25 cellular contexts compared by ENCODE assay signal in genomic region chr1:41830711-41831110, GRCh38.
"Had no signal": no experiment of that assay in that cellular context is flagged by ENCODE, and none has a peak within 500 bp of the region (broad histone marks: within the 10 kb centered on the region; RNA-seq: fewer than 3 reads in every experiment).

No MANE protein-coding gene starts in this region.

- H3K4me2 ChIP-seq: hepatocyte, SK-N-SH had no signal

- DNase-seq: activated CD4-positive, alpha-beta T cell treated with anti-CD3 and anti-CD28 coated beads, Interleukin-2, amount 10 ng/mL, durations not matched to agents 7 days and 5 days; activated CD4-positive, CD25-positive, alpha-beta regulatory T cell treated with anti-CD3 and anti-CD28 coated beads, Interleukin-2, amount 50 U/mL, for 72 hours; activated CD8-positive, alpha-beta memory T cell treated with anti-CD3 and anti-CD28 coated beads, Interleukin-2, amount 10 ng/mL, durations not matched to agents 7 days and 5 days; activated CD8-positive, alpha-beta T cell treated with anti-CD3 and anti-CD28 coated beads for 36 hours; activated gamma-delta T cell treated with Interleukin-2 at 50 U/mL for 16 hours; esophagus squamous epithelium; foreskin fibroblast; immature natural killer cell; left ventricle myocardium superior; mammary epithelial cell; midbrain; right lobe of liver; SK-N-SH; stimulated activated CD4-positive, alpha-beta T cell treated with anti-CD3 and anti-CD28 coated beads, Interleukin-1b, Interleukin-23, amount 100 ng/mL, for 48 hours; testis; WERI-Rb-1 had no signal

- H3K4me1 Mint-ChIP-seq: activated CD4-positive, alpha-beta T cell treated with anti-CD3 and anti-CD28 coated beads, Interleukin-2, amount 10 ng/mL, durations not matched to agents 7 days and 5 days; activated CD8-positive, alpha-beta memory T cell treated with anti-CD3 and anti-CD28 coated beads, Interleukin-2, amount 10 ng/mL, durations not matched to agents 7 days and 5 days; activated naive CD4-positive, alpha-beta T cell treated with anti-CD3 and anti-CD28 coated beads, Interleukin-2, amount 50 U/mL, for 24 hours; stimulated activated memory B cell treated with anti-CD40 and anti-IgM and Interleukin-4, amounts not matched to agents 10 μg/mL and 1 μg/mL and 100 μg/mL, for 72 hours had no signal

- H3K27me3 Mint-ChIP-seq: activated CD8-positive, alpha-beta memory T cell treated with anti-CD3 and anti-CD28 coated beads, Interleukin-2, amount 10 ng/mL, durations not matched to agents 7 days and 5 days; activated CD8-positive, alpha-beta T cell treated with anti-CD3 and anti-CD28 coated beads for 36 hours; activated naive CD4-positive, alpha-beta T cell treated with anti-CD3 and anti-CD28 coated beads, Interleukin-2, amount 50 U/mL, for 24 hours; stimulated activated memory B cell treated with anti-CD40 and anti-IgM and Interleukin-4, amounts not matched to agents 10 μg/mL and 1 μg/mL and 100 μg/mL, for 72 hours had no signal

- H3K79me2 ChIP-seq: hepatocyte had no signal

- H2AFZ ChIP-seq: hepatocyte had no signal

- H3K4me1 ChIP-seq: right lobe of liver had no signal

- H3K36me3 Mint-ChIP-seq: activated CD8-positive, alpha-beta memory T cell treated with anti-CD3 and anti-CD28 coated beads, Interleukin-2, amount 10 ng/mL, durations not matched to agents 7 days and 5 days; activated naive CD4-positive, alpha-beta T cell treated with anti-CD3 and anti-CD28 coated beads, Interleukin-2, amount 50 U/mL, for 24 hours; immature natural killer cell; stimulated activated memory B cell treated with anti-CD40 and anti-IgM and Interleukin-4, amounts not matched to agents 10 μg/mL and 1 μg/mL and 100 μg/mL, for 72 hours; type B pancreatic cell had no signal

- H3K4me3 ChIP-seq: ascending aorta, coronary artery, esophagus squamous epithelium, hepatocyte, right lobe of liver, skin epidermis, testis had no signal

- H3K9me3 ChIP-seq: ascending aorta, esophagus squamous epithelium, neutrophil, right lobe of liver, SK-N-SH, testis had no signal

- H3K36me3 ChIP-seq: ascending aorta, esophagus squamous epithelium, neutrophil, right lobe of liver, WERI-Rb-1 had no signal

- H3K27me3 ChIP-seq: ascending aorta, esophagus squamous epithelium, neutrophil, right lobe of liver, testis had no signal

- H3K27ac Mint-ChIP-seq: activated CD4-positive, alpha-beta T cell treated with anti-CD3 and anti-CD28 coated beads, Interleukin-2, amount 10 ng/mL, durations not matched to agents 7 days and 5 days; activated CD8-positive, alpha-beta memory T cell treated with anti-CD3 and anti-CD28 coated beads, Interleukin-2, amount 10 ng/mL, durations not matched to agents 7 days and 5 days; activated CD8-positive, alpha-beta T cell treated with anti-CD3 and anti-CD28 coated beads for 36 hours; activated naive CD4-positive, alpha-beta T cell treated with anti-CD3 and anti-CD28 coated beads, Interleukin-2, amount 50 U/mL, for 24 hours; nephron; stimulated activated memory B cell treated with anti-CD40 and anti-IgM and Interleukin-4, amounts not matched to agents 10 μg/mL and 1 μg/mL and 100 μg/mL, for 72 hours; type B pancreatic cell had no signal

- H3K4me3 Mint-ChIP-seq: activated CD4-positive, alpha-beta T cell treated with anti-CD3 and anti-CD28 coated beads, Interleukin-2, amount 10 ng/mL, durations not matched to agents 7 days and 5 days; activated CD8-positive, alpha-beta memory T cell treated with anti-CD3 and anti-CD28 coated beads, Interleukin-2, amount 10 ng/mL, durations not matched to agents 7 days and 5 days; activated CD8-positive, alpha-beta T cell treated with anti-CD3 and anti-CD28 coated beads for 36 hours; activated naive CD4-positive, alpha-beta T cell treated with anti-CD3 and anti-CD28 coated beads, Interleukin-2, amount 50 U/mL, for 24 hours; immature natural killer cell; nephron; stimulated activated memory B cell treated with anti-CD40 and anti-IgM and Interleukin-4, amounts not matched to agents 10 μg/mL and 1 μg/mL and 100 μg/mL, for 72 hours; type B pancreatic cell had no signal

- H3K9me3 Mint-ChIP-seq: activated CD4-positive, alpha-beta T cell treated with anti-CD3 and anti-CD28 coated beads, Interleukin-2, amount 10 ng/mL, durations not matched to agents 7 days and 5 days; activated CD8-positive, alpha-beta T cell treated with anti-CD3 and anti-CD28 coated beads for 36 hours; activated naive CD4-positive, alpha-beta T cell treated with anti-CD3 and anti-CD28 coated beads, Interleukin-2, amount 50 U/mL, for 24 hours; immature natural killer cell; nephron; stimulated activated memory B cell treated with anti-CD40 and anti-IgM and Interleukin-4, amounts not matched to agents 10 μg/mL and 1 μg/mL and 100 μg/mL, for 72 hours; type B pancreatic cell had no signal

- H3K27ac ChIP-seq: ascending aorta, coronary artery, esophagus squamous epithelium, hepatocyte, neutrophil, right lobe of liver, skin epidermis, testis, WERI-Rb-1 had no signal
